ENCODE assay signal across 28 cellular contexts in the genomic region with DNA sequence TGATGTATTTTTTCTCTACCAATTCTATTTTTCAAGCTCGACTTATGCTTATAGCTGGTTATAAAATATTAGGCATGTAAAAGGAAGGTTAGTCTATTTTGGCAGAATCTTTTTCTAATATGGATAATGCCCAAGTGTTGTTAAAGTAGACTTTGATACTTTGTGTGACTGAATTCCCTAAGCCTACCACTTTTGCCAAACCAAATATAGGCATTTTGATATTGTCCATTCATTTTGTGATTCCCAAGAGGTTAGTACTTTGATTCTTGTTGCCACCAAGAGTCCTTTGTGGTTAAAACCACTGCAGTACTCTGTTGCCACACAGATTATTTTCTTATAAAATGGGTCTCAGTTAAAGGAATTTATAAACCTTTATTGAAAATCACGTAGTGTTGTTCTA.
"Had no signal": no experiment of that assay in that cellular context is flagged by ENCODE, and none has a peak within 500 bp of the region (broad histone marks: within the 10 kb centered on the region; RNA-seq: fewer than 3 reads in every experiment).

No MANE protein-coding gene starts in this region.

- H3K9ac ChIP-seq: neural progenitor cell, parathyroid adenoma had no signal

- H3K9me3 ChIP-seq: ovary, psoas muscle, spleen, suprapubic skin, testis, tibial artery, transverse colon, upper lobe of right lung, uterus had no signal

- DNase-seq: natural killer cell; occipital lobe; ovary; posterior cingulate gyrus; psoas muscle; right cardiac atrium; spleen; stimulated activated CD4-positive, alpha-beta T cell treated with anti-CD3 and anti-CD28 coated beads, Interleukin-12 subunit alpha, Interleukin-12 subunit beta, amount 100 ng/mL, for 4 hours; stimulated activated CD4-positive, alpha-beta T cell treated with anti-CD3 and anti-CD28 coated beads, Interleukin-1b, Interleukin-23, amount 100 ng/mL, for 48 hours; stimulated activated CD4-positive, alpha-beta T cell treated with anti-CD3 and anti-CD28 coated beads, Interleukin-4, amount 100 ng/mL, for 1 hour; stimulated activated CD4-positive, alpha-beta T cell treated with anti-CD3 and anti-CD28 coated beads, Interleukin-4, amount 100 ng/mL, for 4 hours; stimulated activated CD8-positive, alpha-beta memory T cell treated with anti-CD3 and anti-CD28 coated beads, Interleukin-4, amount 100 ng/mL, for 48 hours; stimulated activated naive CD4-positive, alpha-beta T cell; stimulated activated naive CD8-positive, alpha-beta T cell treated with anti-CD3 and anti-CD28 coated beads, Interleukin-15, amount 100 ng/mL, for 72 hours; stimulated activated naive CD8-positive, alpha-beta T cell treated with anti-CD3 and anti-CD28 coated beads, Interleukin-15, Interleukin-2, amounts not matched to agents 100 U/mL and 50 U/mL, for 24 hours; substantia nigra; testis; tibial artery; transverse colon; upper lobe of right lung; uterus had no signal

- H3K36me3 ChIP-seq: ovary, uterus had no signal

- H3K4me1 ChIP-seq: parathyroid adenoma, uterus had no signal

- H3K4me2 ChIP-seq: neural progenitor cell, smooth muscle cell had no signal

- ATAC-seq: natural killer cell; psoas muscle; right cardiac atrium; sciatic nerve; stimulated activated memory B cell treated with anti-CD40 and anti-IgM and Interleukin-4, amounts not matched to agents 10 μg/mL and 1 μg/mL and 100 μg/mL, for 72 hours; stimulated activated naive CD8-positive, alpha-beta T cell treated with anti-CD3 and anti-CD28 coated beads, Interleukin-15, amount 100 ng/mL, for 72 hours; stimulated activated naive CD8-positive, alpha-beta T cell treated with anti-CD3 and anti-CD28 coated beads, Interleukin-15, Interleukin-2, amounts not matched to agents 100 U/mL and 50 U/mL, for 24 hours; upper lobe of right lung had no signal

- H2AFZ ChIP-seq: neural progenitor cell, parathyroid adenoma had no signal

- H3K27ac ChIP-seq: neural progenitor cell, ovary, parathyroid adenoma, psoas muscle, skin epidermis, spleen, suprapubic skin, testis, tibial artery, transverse colon, upper lobe of right lung, uterus had no signal

- H3K4me3 ChIP-seq: neural progenitor cell, ovary, psoas muscle, skin epidermis, smooth muscle cell, spleen, suprapubic skin, testis, tibial artery, transverse colon, upper lobe of right lung, uterus had no signal

- H3K27me3 ChIP-seq: neural progenitor cell, ovary, spleen, suprapubic skin, testis, tibial artery, transverse colon, upper lobe of right lung, uterus had no signal
